8 cellular contexts compared by ENCODE assay signal in genomic region chr3:50591196-50591741, GRCh38. TPM values are rescaled to one million over a fixed set of nuclear protein-coding genes. Genes with fewer than 3 reads are reported as not detected.
DNase-seq lines count a peak whose midpoint lies in the region; ATAC-seq and TF ChIP-seq lines count a peak whose summit lies in the region.

No MANE protein-coding gene starts in this region.

- no peaks in the 10 kb centered on the region for H4K20me1 ChIP-seq in PC-9 (ENCODE audit: insufficient read depth)
- H4K20me1 ChIP-seq in hepatocyte (ENCODE audit: insufficient read depth, poor library complexity, severe bottlenecking), result no peaks in the 10 kb centered on the region

- H3K4me3 ChIP-seq in PC-9 (no peak overlapping the region), hepatocyte (no peak overlapping the region)

- H3K36me3 ChIP-seq in PC-9 (ENCODE audit: low read depth), result no peaks in the 10 kb centered on the region
- H3K36me3 ChIP-seq in hepatocyte (replicated peaks; ENCODE audit: insufficient read depth, low read depth), result no peaks in the 10 kb centered on the region

- H2AFZ ChIP-seq in PC-9 (no peak overlapping the region), hepatocyte (no peak overlapping the region)

- no peaks in the 10 kb centered on the region for H3K9me2 ChIP-seq in PC-9 (ENCODE audit: insufficient read depth)
- H3K9me2 ChIP-seq in hepatocyte (replicated peaks; ENCODE audit: insufficient read depth), result no peaks in the 10 kb centered on the region

- peak; percentile 2 for ATAC-seq in HG03442 (IDR thresholded peaks at IDR 0.05; ENCODE audit: unreplicated experiment)

- CTCF ChIA-PET in PC-9 (lab: Charles Lee), result interaction anchor here (0.6 kb wide), 1 partner anchor 21 kb away, joined by 3 read pairs; no protein-coding TSS in a partner anchor

- intact Hi-C loops in PC-9 (cut with micrococcal nuclease; ENCODE audit: unreplicated experiment), result no loop called here

- 79% methylated on average over 9 of the region's 9 CpGs for WGBS in hepatocyte (ENCODE audit: low lambda C conversion rate, missing lambda C conversion rate)

- H3F3A ChIP-seq in PC-9 (ENCODE audit: insufficient read depth, low read depth), result no peaks in the 10 kb centered on the region; the same call in 1 of the 2 replicates

- H3K4me2 ChIP-seq in PC-9, result no peak overlapping the region
- no peak overlapping the region for H3K4me2 ChIP-seq in hepatocyte

- H3K27me3 ChIP-seq in PC-9 (ENCODE audit: insufficient read depth, low read depth), result no peaks in the 10 kb centered on the region
- H3K27me3 ChIP-seq in hepatocyte, result no peaks in the 10 kb centered on the region

- no TSS peak for BruUV-seq in PC-9 (replicated peaks; lab: Mats Ljungman, UMichigan)

- H3K9me3 ChIP-seq in PC-9 (ENCODE audit: insufficient read depth, low read depth), result no peaks in the 10 kb centered on the region
- H3K9me3 ChIP-seq in hepatocyte (ENCODE audit: low read depth), result no peaks in the 10 kb centered on the region

- H3K27ac ChIP-seq in caudate nucleus (ENCODE audit: low read depth, low read length), result peak overlapping the region; percentile 48
- no peak overlapping the region for H3K27ac ChIP-seq in PC-9
- H3K27ac ChIP-seq in hepatocyte, result no peak overlapping the region

- H3K4me1 ChIP-seq in PC-9 (replicated peaks; ENCODE audit: insufficient read depth), result no peaks in the 10 kb centered on the region
- peaks cover 4% of the 10 kb centered on the region for H3K4me1 ChIP-seq in hepatocyte (ENCODE audit: insufficient read depth)

- POLR2A ChIA-PET in PC-9 (lab: Charles Lee; ENCODE audit: unreplicated experiment), result interaction anchor here (0.6 kb wide), 2 partner anchors 11 to 22 kb away, joined by 6 to 21 read pairs; partner anchors contain the start of gene HEMK1

- H3K79me2 ChIP-seq in PC-9 (ENCODE audit: low read depth), result no peaks in the 10 kb centered on the region
- H3K79me2 ChIP-seq in hepatocyte, result no peaks in the 10 kb centered on the region

- TF ChIP-seq CTCF in PC-9 (conservative IDR thresholded peaks at IDR 0.05), result no peak
- TF ChIP-seq CTCF in hepatocyte (IDR thresholded peaks at IDR 0.05; ENCODE audit: poor library complexity), result no peak

- peak; percentile 88 for DNase-seq in activated CD8-positive, alpha-beta memory T cell treated with anti-CD3 and anti-CD28 coated beads for 24 hours
- DNase-seq in activated CD8-positive, alpha-beta memory T cell treated with anti-CD3 and anti-CD28 coated beads, Interleukin-2, amount 50 U/mL, for 4 hours, result no peak
- no peak for DNase-seq in caudate nucleus (lab: John Stamatoyannopoulos, UW)
- DNase-seq in stimulated activated CD8-positive, alpha-beta memory T cell treated with anti-CD3 and anti-CD28 coated beads, Interleukin-4, amount 100 ng/mL, for 48 hours, result peak; percentile 68
- no peak for DNase-seq in HuH-7.5 (ENCODE audit: low spot score)
- no peak for DNase-seq in PC-9
- DNase-seq in hepatocyte (ENCODE audit: low spot score), result no peak

RNA-seq across cellular contexts. Expression of gene CISH, which starts 20.3 kb away (rescaled TPM):
- total RNA-seq in PC-9 (2021), result 2.7 and 3.2 TPM in 2 replicates
- total RNA-seq in hepatocyte, result 4.0 and 5.9 TPM in 2 replicates
- 9.0 and 15.3 TPM in 2 replicates for polyA plus RNA-seq in hepatocyte

RNA-seq across cellular contexts. Expression of gene HEMK1, which starts 21.9 kb away (rescaled TPM):
- total RNA-seq in PC-9 (2021) (20.6 and 24.2 TPM in 2 replicates), hepatocyte (18.5 and 18.6 TPM in 2 replicates)
- 21.8 and 27.2 TPM in 2 replicates for polyA plus RNA-seq in hepatocyte

RNA-seq across cellular contexts. Expression of gene C3orf18, which starts 23.7 kb away (rescaled TPM):
- 7.4 and 7.5 TPM in 2 replicates for total RNA-seq in PC-9 (2021)
- 4.7 and 5.6 TPM in 2 replicates for total RNA-seq in hepatocyte
- polyA plus RNA-seq in hepatocyte, result 2.9 and 6.1 TPM in 2 replicates

RNA-seq across cellular contexts. Expression of gene MAPKAPK3, which starts 25.7 kb away (rescaled TPM):
- total RNA-seq in PC-9 (2021), result 88.2 and 99.5 TPM in 2 replicates
- total RNA-seq in hepatocyte, result 40.5 and 43.0 TPM in 2 replicates
- 40.9 and 43.1 TPM in 2 replicates for polyA plus RNA-seq in hepatocyte

Comparison
In these comparisons a context has a peak if more than half of its experiments do, and no peak if none do; other contexts are left out.
1. DNase-seq: peak in activated CD8-positive, alpha-beta memory T cell treated with anti-CD3 and anti-CD28 coated beads for 24 hours (single experiment) and stimulated activated CD8-positive, alpha-beta memory T cell treated with anti-CD3 and anti-CD28 coated beads, Interleukin-4, amount 100 ng/mL, for 48 hours (single experiment); none in activated CD8-positive, alpha-beta memory T cell treated with anti-CD3 and anti-CD28 coated beads, Interleukin-2, amount 50 U/mL, for 4 hours (single experiment), caudate nucleus (0 of 61), HuH-7.5 (single experiment), PC-9 (0 of 2) and hepatocyte (single experiment).